In genomic region chr9:33447404-33448158, GRCh38 we compare ENCODE assay signal across 8 cellular contexts. TPM values are rescaled to one million over a fixed set of nuclear protein-coding genes. Genes with fewer than 3 reads are reported as not detected.
DNase-seq lines count a peak whose midpoint lies in the region; ATAC-seq, FAIRE-seq and TF ChIP-seq lines count a peak whose summit lies in the region.

Gene AQP3, minus strand, starts transcription at chr9:33447593. Its CDS starts 63 bp downstream, at chr9:33447530.

- WGBS in pancreas, 2 donors, result 4% methylated on average over 41 to 48 of the region's 48 CpGs

- H4K20me1 ChIP-seq in PC-9 (ENCODE audit: insufficient read depth), result no peaks in the 10 kb centered on the region

- intact Hi-C loops in PC-9 (cut with micrococcal nuclease; ENCODE audit: unreplicated experiment), result no loop called here
- intact Hi-C loops in head of caudate nucleus (cut with DNase I), result no loop called here
- intact Hi-C loops in pancreas (cut with DNase I), result no loop called here
- intact Hi-C loops in uterus (cut with DNase I; ENCODE audit: low total_unique reads), result no loop called here

- H3K4me3 ChIP-seq in PC-9, result peak within 1 kb of the TSS; percentile 39; the same call in 1 of the 2 replicates
- peak within 1 kb of the TSS; percentile 30 to 61 (median 52) for H3K4me3 ChIP-seq in pancreas
- H3K4me3 ChIP-seq in uterus, result peak within 1 kb of the TSS; percentile 30 to 37

- no peaks in the 10 kb centered on the region for H3K79me2 ChIP-seq in PC-9 (ENCODE audit: low read depth)

- no peak for TF ChIP-seq POLR2A in uterus (IDR thresholded peaks at IDR 0.05)

- DNase-seq in G401 (ENCODE audit: low spot score) (peak; percentile 50), PC-9 (peak in 1 of 2 experiments; percentile 55), activated gamma-delta T cell treated with Interleukin-2 at 50 U/mL for 16 hours (peak; percentile 67), head of caudate nucleus (peak in 41 of 42 donors; percentile 11 to 81 (median 61)), pancreas (peak; percentile 68 to 92 (median 79)), uterus (peak; percentile 51 to 62)

- in situ Hi-C loops in G401 (cut with HindIII; ENCODE audit: low sequenced_read_pairs), result no loop called here

- H3K36me3 ChIP-seq in PC-9 (ENCODE audit: low read depth) (no peaks in the 10 kb centered on the region), pancreas (peaks cover 0 to 3% (median 0%) of the 10 kb centered on the region in 3 donors), uterus (no peaks in the 10 kb centered on the region)

- TF ChIP-seq CTCF in PC-9 (conservative IDR thresholded peaks at IDR 0.05) (no peak), pancreas (IDR thresholded peaks at IDR 0.05) (no peak), uterus (IDR thresholded peaks at IDR 0.05) (peak; percentile 26 to 60 (median 36))

- POLR2A ChIA-PET in PC-9 (lab: Charles Lee; ENCODE audit: unreplicated experiment), result interaction anchor here (0.7 kb wide), 1 partner anchor 67 kb away, joined by 4 read pairs; no protein-coding TSS in a partner anchor

- no peaks in the 10 kb centered on the region for H3K9me2 ChIP-seq in PC-9 (ENCODE audit: insufficient read depth)

- H3K27ac ChIP-seq in PC-9 (no peak within 1 kb of the TSS), pancreas (peak within 1 kb of the TSS; percentile 66 to 80 (median 72)), uterus (peak within 1 kb of the TSS; percentile 9 to 32)

- H3K4me2 ChIP-seq in PC-9, result peak within 1 kb of the TSS; percentile 79

- CTCF ChIA-PET in PC-9 (lab: Charles Lee), result interaction anchor here (0.6 to 1.2 kb wide), 12 partner anchors 19 to 214 kb away, joined by 3 to 17 read pairs (median 3); partner anchors contain the start of gene NOL6

- no peak for FAIRE-seq in pancreas (lab: Jason Lieb, UNC)

- H3F3A ChIP-seq in PC-9 (ENCODE audit: insufficient read depth, low read depth), result peaks cover 11% of the 10 kb centered on the region; the same call in 1 of the 2 replicates

- H3K4me1 ChIP-seq in PC-9 (replicated peaks; ENCODE audit: insufficient read depth) (peaks cover 48% of the 10 kb centered on the region), pancreas (peaks cover 0 to 9% (median 0%) of the 10 kb centered on the region in 3 donors), uterus (peaks cover 0 to 9% of the 10 kb centered on the region in 2 donors)

- peak; percentile 43 for ATAC-seq in HG03280 (IDR thresholded peaks at IDR 0.05; ENCODE audit: unreplicated experiment)
- peak; percentile 84 to 92 (median 88) for ATAC-seq in pancreas
- ATAC-seq in GM19397 (IDR thresholded peaks at IDR 0.05; ENCODE audit: unreplicated experiment), result no peak

- no TSS peak for BruUV-seq in PC-9 (replicated peaks; lab: Mats Ljungman, UMichigan)

- H3K27me3 ChIP-seq in PC-9 (ENCODE audit: insufficient read depth, low read depth), result no peaks in the 10 kb centered on the region
- H3K27me3 ChIP-seq in pancreas, result no peaks in the 10 kb centered on the region
- no peaks in the 10 kb centered on the region for H3K27me3 ChIP-seq in uterus

- no peak within 1 kb of the TSS for H2AFZ ChIP-seq in PC-9

- H3K9me3 ChIP-seq in PC-9 (ENCODE audit: insufficient read depth, low read depth), result no peaks in the 10 kb centered on the region
- no peaks in the 10 kb centered on the region for H3K9me3 ChIP-seq in pancreas
- H3K9me3 ChIP-seq in uterus, result no peaks in the 10 kb centered on the region

RNA-seq across cellular contexts. Expression of gene AQP3, which starts in this region (rescaled TPM):
- total RNA-seq in G401 (2014; rRNA removed; shearing (Covaris generic)), result not detected in 2 replicates
- total RNA-seq in PC-9 (2021), result 9.9 and 15.3 TPM in 2 replicates
- total RNA-seq in pancreas, result 10 to 100 TPM; 18.3 to 39.0 (median 24.7) TPM
- 10 to 100 TPM; 18.3 to 20.2 TPM for polyA plus RNA-seq in pancreas
- total RNA-seq in uterus, result 10 to 100 TPM in 1 of 4 donors, 1 to 10 TPM in 2, not detected in 1; 2.8 to 14.4 (median 5.8) TPM

Comparison
In these comparisons a context has a peak if more than half of its experiments do, and no peak if none do; other contexts are left out.
1. Peak in DNase-seq in G401; RNA of the gene not detected or under 1 TPM.
2. CTCF ChIP-seq: peak in uterus (4 of 4); none in PC-9 (single experiment) and pancreas (0 of 4).
3. Peak in every context shown above with its lines, with median percentiles within 50 percentile points of each other: H3K4me3 ChIP-seq.